9 cellular contexts compared by ENCODE assay signal in the genomic region with DNA sequence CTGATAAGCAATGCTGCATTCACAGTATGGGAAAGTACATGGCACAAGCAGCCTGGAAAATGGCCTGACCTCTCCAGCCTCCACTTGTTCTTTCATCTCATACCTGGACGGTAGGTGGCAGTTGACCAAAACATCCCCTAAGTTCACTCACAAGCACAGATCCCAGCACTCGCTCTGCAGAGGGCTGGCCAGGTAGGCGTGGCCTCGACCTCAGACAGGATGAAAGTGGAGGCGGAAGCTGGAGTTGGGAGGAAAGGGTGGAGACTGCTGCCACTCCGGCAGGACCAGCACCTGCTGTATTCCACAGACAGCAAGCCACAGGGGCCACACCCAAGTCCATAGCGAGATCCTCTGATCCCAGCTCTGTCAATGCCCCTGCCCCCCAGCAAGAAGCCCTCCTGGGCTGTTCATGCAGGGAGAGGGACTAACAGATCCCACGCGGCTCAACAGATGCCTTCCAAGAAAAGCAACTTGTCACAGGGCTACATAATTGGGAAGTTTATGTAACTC. TPM values are rescaled to one million over a fixed set of nuclear protein-coding genes. Genes with fewer than 3 reads are reported as not detected.
DNase-seq lines count a peak whose midpoint lies in the region; ATAC-seq, FAIRE-seq and TF ChIP-seq lines count a peak whose summit lies in the region.
"Had no signal": no experiment of that assay in that cellular context is flagged by ENCODE, and none has a peak within 500 bp of the region (broad histone marks: within the 10 kb centered on the region; RNA-seq: fewer than 3 reads in every experiment).

No MANE protein-coding gene starts in this region.

- no peaks in the 10 kb centered on the region for H3K27me3 Mint-ChIP-seq in chondrocyte (ENCODE audit: low read depth)
- no peaks in the 10 kb centered on the region for H3K27me3 Mint-ChIP-seq in natural killer cell treated with Interleukin-12 subunit alpha and Interleukin-12 subunit beta and Interleukin-15 and Interleukin-18, amount 100 ng/mL, for 72 hours
- H3K27me3 Mint-ChIP-seq: naive thymus-derived CD8-positive, alpha-beta T cell had no signal

- intact Hi-C loops in HepG2 (cut with micrococcal nuclease; ENCODE audit: unreplicated experiment) = loop anchor here (1.0 to 5.0 kb wide), 5 partner anchors 26 to 176 kb away; no protein-coding TSS in a partner anchor

- BruUV-seq in HepG2 (replicated peaks; lab: Mats Ljungman, UMichigan) = no TSS peak

- FAIRE-seq in HepG2 (lab: Jason Lieb, UNC) = peak; percentile 98

- peaks cover 43% of the 10 kb centered on the region for H3K4me1 ChIP-seq in HepG2 (ENCODE audit: insufficient read depth, low read length)

- peak; percentile 48 for ATAC-seq in HG02610 (IDR thresholded peaks at IDR 0.05; ENCODE audit: unreplicated experiment)
- peak; percentile 96 for ATAC-seq in HepG2
- no peak for ATAC-seq in natural killer cell treated with Interleukin-12 subunit alpha and Interleukin-12 subunit beta and Interleukin-15 and Interleukin-18, amount 100 ng/mL, for 72 hours
- no peak for ATAC-seq in GM21515 (IDR thresholded peaks at IDR 0.05; ENCODE audit: unreplicated experiment)
- ATAC-seq: naive thymus-derived CD8-positive, alpha-beta T cell had no signal

- H3K4me3 Mint-ChIP-seq in chondrocyte (ENCODE audit: unreplicated experiment) = no peak overlapping the region
- no peak overlapping the region for H3K4me3 Mint-ChIP-seq in natural killer cell treated with Interleukin-12 subunit alpha and Interleukin-12 subunit beta and Interleukin-15 and Interleukin-18, amount 100 ng/mL, for 72 hours
- H3K4me3 Mint-ChIP-seq: naive thymus-derived CD8-positive, alpha-beta T cell had no signal

- TF ChIP-seq POLR2A in HepG2 (IDR thresholded peaks at IDR 0.05; ENCODE audit: insufficient read depth in 1 of 2, low read depth in 2 of 2, low read length in 2 of 2) = no peak; a peak in 1 of 4 replicates

- peaks cover 53% of the 10 kb centered on the region for H3K79me2 ChIP-seq in HepG2 (ENCODE audit: insufficient read depth, low read length)

- peak; percentile 96 for DNase-seq in DMS153 (lab: John Stamatoyannopoulos, UW)
- DNase-seq in NCI-H82 treated with DMSO at 0.1 percent for 48 hours (lab: John Stamatoyannopoulos, UW; ENCODE audit: unreplicated experiment) = peak; percentile 51
- DNase-seq in chondrocyte (ENCODE audit: low spot score) = peak; percentile 48
- DNase-seq in HepG2 (ENCODE audit: low spot score) = peak; percentile 97
- no peak for DNase-seq in natural killer cell treated with Interleukin-12 subunit alpha and Interleukin-12 subunit beta and Interleukin-15 and Interleukin-18, amount 100 ng/mL, for 72 hours (ENCODE audit: low spot score)
- no peak for DNase-seq in MV-4-11 (lab: John Stamatoyannopoulos, UW)

- TF ChIP-seq CTCF in chondrocyte (IDR thresholded peaks at IDR 0.05) (peak; percentile 48), HepG2 (CRISPR knock-in tag; IDR thresholded peaks at IDR 0.05) (peak; percentile 95)

- H2AFZ ChIP-seq in HepG2 (ENCODE audit: low read length) = no peak overlapping the region

- H3K36me3 ChIP-seq in HepG2 (replicated peaks in 1 of 2; ENCODE audit: control insufficient read depth in 1 of 2, insufficient read depth in 2 of 2, low read length in 2 of 2) = peaks cover 12 to 39% of the 10 kb centered on the region in 2 experiments

- peak; percentile 92 for TF ChIP-seq RAD21 in HepG2 (CRISPR knock-in tag; IDR thresholded peaks at IDR 0.05)

- POLR2A ChIA-PET in HepG2 (lab: Yijun Ruan, JAX) = interaction anchor here (0.6 to 1.1 kb wide), 8 partner anchors 10 to 318 kb away, joined by 3 to 7 read pairs (median 4); no protein-coding TSS in a partner anchor

- H3K27ac Mint-ChIP-seq in chondrocyte (ENCODE audit: unreplicated experiment) = peak overlapping the region; percentile 49
- H3K27ac Mint-ChIP-seq in natural killer cell treated with Interleukin-12 subunit alpha and Interleukin-12 subunit beta and Interleukin-15 and Interleukin-18, amount 100 ng/mL, for 72 hours = no peak overlapping the region

- H3K9me3 Mint-ChIP-seq in chondrocyte (ENCODE audit: low read depth) = no peaks in the 10 kb centered on the region
- no peaks in the 10 kb centered on the region for H3K9me3 Mint-ChIP-seq in natural killer cell treated with Interleukin-12 subunit alpha and Interleukin-12 subunit beta and Interleukin-15 and Interleukin-18, amount 100 ng/mL, for 72 hours
- H3K9me3 Mint-ChIP-seq: naive thymus-derived CD8-positive, alpha-beta T cell had no signal

- H4K20me1 ChIP-seq in HepG2 (ENCODE audit: insufficient read depth, low read length) = peaks cover 28% of the 10 kb centered on the region; the same call in 1 of the 2 replicates

- 14% methylated on average over 9 of the region's 9 CpGs for WGBS in HepG2 (ENCODE audit: low lambda C conversion rate)

- peak overlapping the region; percentile 36; the same call in 1 of the 2 replicates for H3K9ac ChIP-seq in HepG2 (ENCODE audit: insufficient read depth, low read depth, low read length)

- in situ Hi-C loops in HepG2 (cut with HindIII; ENCODE audit: extremely low pct_ligation_motif_present, low pct_unique_long_range_greater_than_20kb) = no loop called here

- H3K4me3 ChIP-seq in HepG2 (replicated peaks in 1 of 3; ENCODE audit: insufficient read depth in 1 of 3, low read depth in 2 of 3, low read length in 3 of 3) = peak overlapping the region; percentile 36 to 62 (median 39); a peak in 5 of 6 replicates

- peak overlapping the region; percentile 83 for H3K4me2 ChIP-seq in HepG2 (ENCODE audit: low read depth, low read length)

- H3K27ac ChIP-seq in HepG2 (ENCODE audit: extremely low read length, insufficient read depth, low read length) = no peak overlapping the region

- no peaks in the 10 kb centered on the region for H3K9me3 ChIP-seq in HepG2 (ENCODE audit: low read length)

- TF ChIP-seq EP300 in HepG2 (IDR thresholded peaks at IDR 0.05; ENCODE audit: low read depth in 2 of 2, low read length in 2 of 2) (peak in 1 of 2 experiments; percentile 30; a peak in 1 of 4 replicates), HepG2 (CRISPR knock-in tag; IDR thresholded peaks at IDR 0.05; ENCODE audit: borderline replicate concordance) (no peak)

- no peaks in the 10 kb centered on the region for H3K27me3 ChIP-seq in HepG2 (ENCODE audit: control insufficient read depth in 1 of 2, insufficient read depth in 2 of 2, low read length in 2 of 2)

- CTCF ChIA-PET in HepG2 (lab: Yijun Ruan, JAX; ENCODE audit: low intra/inter-chr PET ratio, low total read pairs) = interaction anchor here (1.6 to 1.8 kb wide), 3 partner anchors 81 to 175 kb away, joined by 14 to 17 read pairs (median 15); no protein-coding TSS in a partner anchor

- H3K36me3 Mint-ChIP-seq in chondrocyte (ENCODE audit: low read depth) = peaks cover 2% of the 10 kb centered on the region
- H3K36me3 Mint-ChIP-seq in natural killer cell treated with Interleukin-12 subunit alpha and Interleukin-12 subunit beta and Interleukin-15 and Interleukin-18, amount 100 ng/mL, for 72 hours = no peaks in the 10 kb centered on the region

- peaks cover 72% of the 10 kb centered on the region for H3K4me1 Mint-ChIP-seq in chondrocyte (ENCODE audit: low read depth)
- peaks cover 32 to 33% of the 10 kb centered on the region in 2 donors for H3K4me1 Mint-ChIP-seq in natural killer cell treated with Interleukin-12 subunit alpha and Interleukin-12 subunit beta and Interleukin-15 and Interleukin-18, amount 100 ng/mL, for 72 hours (ENCODE audit: low read depth in 2 of 2)

TF ChIP-seq in HepG2, 621 proteins besides CTCF, POLR2A, EP300 and RAD21 (continues in another document):
- TF ChIP-seq, protein P1, sequence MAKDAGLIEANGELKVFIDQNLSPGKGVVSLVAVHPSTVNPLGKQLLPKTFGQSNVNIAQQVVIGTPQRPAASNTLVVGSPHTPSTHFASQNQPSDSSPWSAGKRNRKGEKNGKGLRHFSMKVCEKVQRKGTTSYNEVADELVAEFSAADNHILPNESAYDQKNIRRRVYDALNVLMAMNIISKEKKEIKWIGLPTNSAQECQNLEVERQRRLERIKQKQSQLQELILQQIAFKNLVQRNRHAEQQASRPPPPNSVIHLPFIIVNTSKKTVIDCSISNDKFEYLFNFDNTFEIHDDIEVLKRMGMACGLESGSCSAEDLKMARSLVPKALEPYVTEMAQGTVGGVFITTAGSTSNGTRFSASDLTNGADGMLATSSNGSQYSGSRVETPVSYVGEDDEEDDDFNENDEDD (CRISPR knock-in tag; IDR thresholded peaks at IDR 0.05; ENCODE audit: borderline replicate concordance) = peak; percentile 9; the same call in 1 of the 2 replicates
- TF ChIP-seq AKAP8 (CRISPR knock-in tag; IDR thresholded peaks at IDR 0.05) (no peak), MBNL3 (CRISPR knock-in tag; conservative IDR thresholded peaks at IDR 0.05) (no peak), ZNF441 (CRISPR knock-in tag; IDR thresholded peaks at IDR 0.05; ENCODE audit: borderline replicate concordance) (no peak), HNF4A (CRISPR knock-in tag; IDR thresholded peaks at IDR 0.05) (no peak; the same call in 1 of the 2 replicates), ZNF432 (CRISPR knock-in tag; IDR thresholded peaks at IDR 0.05; ENCODE audit: borderline replicate concordance) (no peak)

RNA-seq across cellular contexts. Expression of a gene that starts 31.3 kb away (rescaled TPM):
- total RNA-seq in chondrocyte (28.0 to 29.6 TPM (median 29.6 TPM) in 3 replicates), HepG2 (2016; rRNA removed; fragmentation: Illumina TruSeq; extraction: Trizol) (12.5 and 20.4 TPM in 2 replicates)
- 10.4 and 15.8 TPM in 2 replicates for total RNA-seq in HepG2 (2016; cell fraction: cytosol; rRNA removed; fragmentation: Illumina TruSeq; extraction: Trizol; ENCODE audit: low read depth)
- total RNA-seq in HepG2 (2016; cell fraction: insoluble cytoplasmic fraction; rRNA removed; fragmentation: Illumina TruSeq; extraction: Trizol) = 11.4 and 19.2 TPM in 2 replicates
- total RNA-seq in HepG2 (2016; cell fraction: membrane; rRNA removed; fragmentation: Illumina TruSeq; extraction: Trizol) = 9.4 and 10.4 TPM in 2 replicates
- 21.7 and 25.2 TPM in 2 replicates for total RNA-seq in HepG2 (2016; cell fraction: nucleus; rRNA removed; fragmentation: Illumina TruSeq; extraction: Trizol)
- polyA plus RNA-seq in HepG2 (2011; rRNA removed) = 12.4 and 13.9 TPM in 2 replicates
- 7.2 and 8.1 TPM in 2 replicates for polyA plus RNA-seq in HepG2 (2011; cell fraction: cytosol; rRNA removed)
- 44.4 and 55.9 TPM in 2 replicates for polyA plus RNA-seq in HepG2 (2011; cell fraction: nucleus; rRNA removed)
- polyA plus RNA-seq in HepG2 (2012) = 24.9 and 25.6 TPM in 2 replicates
- polyA plus RNA-seq in HepG2 (2016; cell fraction: cytosol; fragmentation: Illumina TruSeq; extraction: Trizol; ENCODE audit: low read depth) = 0.75 and 0.90 TPM in 2 replicates
- 19.5 and 24.4 TPM in 2 replicates for polyA plus RNA-seq in HepG2 (2016; cell fraction: insoluble cytoplasmic fraction; fragmentation: Illumina TruSeq; extraction: Trizol; ENCODE audit: low read depth)
- 3.1 and 3.9 TPM in 2 replicates for polyA plus RNA-seq in HepG2 (2016; cell fraction: membrane; fragmentation: Illumina TruSeq; extraction: Trizol; ENCODE audit: low read depth)
- 46.5 and 48.4 TPM in 2 replicates for polyA plus RNA-seq in HepG2 (2016; cell fraction: nucleus; fragmentation: Illumina TruSeq; extraction: Trizol; ENCODE audit: insufficient read depth, low read depth)
- 16.6 and 28.7 TPM in 2 replicates for polyA minus RNA-seq in HepG2 (2011; rRNA and poly(A)+ RNA removed; ENCODE audit: low replicate concordance)
- polyA minus RNA-seq in HepG2 (2011; cell fraction: cytosol; rRNA and poly(A)+ RNA removed) = 20.6 and 23.9 TPM in 2 replicates
- polyA minus RNA-seq in HepG2 (2011; cell fraction: nucleus; rRNA and poly(A)+ RNA removed) = 24.0 and 26.7 TPM in 2 replicates
- 10 to 100 TPM; 15.7 to 15.9 TPM for total RNA-seq in natural killer cell treated with Interleukin-12 subunit alpha and Interleukin-12 subunit beta and Interleukin-15 and Interleukin-18, amount 100 ng/mL, for 72 hours

Comparison
In these comparisons a context has a peak if more than half of its experiments do, and no peak if none do; other contexts are left out.
1. DNase-seq: peak in DMS153 (single experiment), NCI-H82 treated with DMSO at 0.1 percent for 48 hours (single experiment), chondrocyte (single experiment) and HepG2 (single experiment); none in natural killer cell treated with Interleukin-12 subunit alpha and Interleukin-12 subunit beta and Interleukin-15 and Interleukin-18, amount 100 ng/mL, for 72 hours (single experiment) and MV-4-11 (single experiment).
2. ATAC-seq: peak in HG02610 (single experiment) and HepG2 (single experiment); none in natural killer cell treated with Interleukin-12 subunit alpha and Interleukin-12 subunit beta and Interleukin-15 and Interleukin-18, amount 100 ng/mL, for 72 hours (0 of 2) and GM21515 (single experiment).